In genomic region chr2:65781756-65782155, GRCh38 we compare ENCODE assay signal across 23 cellular contexts.
"Had no signal": no experiment of that assay in that cellular context is flagged by ENCODE, and none has a peak within 500 bp of the region (broad histone marks: within the 10 kb centered on the region; RNA-seq: fewer than 3 reads in every experiment).

No MANE protein-coding gene starts in this region.

- H3K4me3 ChIP-seq: coronary artery, esophagus squamous epithelium, left lung, prostate gland, right atrium auricular region, sigmoid colon, stomach, thyroid gland, vagina had no signal

- H3K36me3 ChIP-seq: esophagus squamous epithelium, left lung, prostate gland, right atrium auricular region, sigmoid colon, stomach, thyroid gland, vagina had no signal

- H3K4me1 ChIP-seq: esophagus squamous epithelium, left lung, prostate gland, right atrium auricular region, sigmoid colon, stomach, vagina had no signal

- H3K27ac ChIP-seq: coronary artery, esophagus squamous epithelium, left lung, prostate gland, right atrium auricular region, sigmoid colon, stomach, thyroid gland, vagina had no signal

- H3K27me3 ChIP-seq: esophagus squamous epithelium, left lung, right atrium auricular region, sigmoid colon, stomach, thyroid gland, vagina had no signal

- DNase-seq: dermis blood vessel endothelial cell; effector memory CD4-positive, alpha-beta T cell; erythroblast; esophagus squamous epithelium; kidney; left lung; naive thymus-derived CD8-positive, alpha-beta T cell; nephron progenitor cell; nucleus accumbens; sigmoid colon; stimulated activated CD4-positive, alpha-beta T cell treated with anti-CD3 and anti-CD28 coated beads, Interleukin-2, amount 100 ng/mL, for 24 hours; stimulated activated CD4-positive, alpha-beta T cell treated with anti-CD3 and anti-CD28 coated beads, Interleukin-4, amount 100 ng/mL, for 24 hours; stimulated activated naive CD4-positive, alpha-beta T cell treated with Interleukin-2 at 50 U/mL for 16 hours; stomach; thyroid gland; trophoblast cell had no signal

- H3K9me3 ChIP-seq: esophagus squamous epithelium, left lung, prostate gland, right atrium auricular region, sigmoid colon, stomach, thyroid gland, vagina had no signal

- FAIRE-seq: endothelial cell of umbilical vein, frontal cortex, kidney had no signal

- ATAC-seq: left lung; naive thymus-derived CD8-positive, alpha-beta T cell; stimulated activated effector memory CD8-positive, alpha-beta T cell treated with anti-CD3 and anti-CD28 coated beads, Interleukin-12 subunit alpha, Interleukin-12 subunit beta, amount 100 ng/mL, for 72 hours had no signal
